10 cellular contexts compared by ENCODE assay signal in the genomic region with DNA sequence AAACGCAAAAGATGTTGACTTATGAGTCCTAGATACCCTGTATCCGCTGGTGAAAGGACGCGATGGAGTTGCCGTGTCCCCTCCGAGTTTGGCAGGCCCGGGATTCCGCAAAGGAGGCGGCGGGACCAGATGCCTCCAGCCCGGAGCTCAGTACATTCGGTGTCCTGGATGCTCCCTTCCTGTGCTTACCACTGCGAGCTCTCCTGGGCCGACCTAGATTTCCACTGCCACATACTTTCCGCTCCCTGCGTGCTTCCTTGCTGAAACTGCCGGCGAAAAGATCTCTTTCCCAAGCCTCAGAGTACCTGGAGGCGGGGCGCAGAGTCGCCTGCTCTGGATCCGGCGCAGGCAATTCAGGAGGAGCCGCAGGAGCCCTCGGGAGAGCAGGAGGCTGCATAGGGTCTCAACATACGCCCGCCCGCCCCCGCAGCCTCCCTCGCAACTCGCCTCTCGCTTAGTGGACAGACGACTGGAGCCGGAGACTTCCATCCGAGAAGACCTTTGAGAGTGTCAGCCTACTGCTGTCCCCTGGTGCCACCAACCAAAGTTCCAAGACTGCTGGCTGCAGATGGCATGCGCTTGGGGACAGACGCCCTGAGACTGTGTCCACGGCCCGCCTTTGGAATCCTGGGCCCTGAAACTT. TPM values are rescaled to one million over a fixed set of nuclear protein-coding genes. Genes with fewer than 3 reads are reported as not detected.
A peak's percentile ranks its signal among the peaks of the same experiment; 100 is the strongest.
DNase-seq lines count a peak whose midpoint lies in the region; ATAC-seq and TF ChIP-seq lines count a peak whose summit lies in the region.
"Had no signal": no experiment of that assay in that cellular context is flagged by ENCODE, and none has a peak within 500 bp of the region (broad histone marks: within the 10 kb centered on the region; RNA-seq: fewer than 3 reads in every experiment).

No MANE protein-coding gene starts in this region.

- no peak for TF ChIP-seq EP300 in upper lobe of left lung (IDR thresholded peaks at IDR 0.05)

- H3K4me3 ChIP-seq in colonic mucosa (peak overlapping the region; percentile 5), left lung (peak overlapping the region; percentile 1 to 22), upper lobe of left lung (peak overlapping the region in 3 of 4 donors; percentile 22 to 33 (median 28)), SJCRH30 (no peak overlapping the region)
- H3K4me3 ChIP-seq: BLaER1 treated with 17β-estradiol and CSF1 and Interleukin-3, amounts not matched to agents 10 nM and 100 nM had no signal

- H3K4me1 ChIP-seq in colonic mucosa, result no peaks in the 10 kb centered on the region
- peaks cover 0 to 18% of the 10 kb centered on the region in 2 donors for H3K4me1 ChIP-seq in left lung
- H3K4me1 ChIP-seq in upper lobe of left lung, result peaks cover 5 to 17% (median 5%) of the 10 kb centered on the region in 4 donors
- no peaks in the 10 kb centered on the region for H3K4me1 ChIP-seq in SJCRH30

- peaks cover 1% of the 10 kb centered on the region for H3K36me3 Mint-ChIP-seq in activated T-cell treated with anti-CD3 and anti-CD28 coated beads, Interleukin-2, amount 50 U/mL, for 24 hours (ENCODE audit: low read depth)
- H3K36me3 Mint-ChIP-seq in activated T-cell treated with anti-CD3 and anti-CD28 coated beads, Interleukin-2, amount 50 U/mL, for 4 hours (ENCODE audit: insufficient read depth), result no peaks in the 10 kb centered on the region

- H3K27me3 ChIP-seq in colonic mucosa (peaks cover 24% of the 10 kb centered on the region), left lung (peaks cover 46 to 98% of the 10 kb centered on the region in 2 donors), upper lobe of left lung (peaks cover 0 to 26% (median 0%) of the 10 kb centered on the region in 4 donors), SJCRH30 (no peaks in the 10 kb centered on the region)

- TF ChIP-seq CTCF in colonic mucosa (IDR thresholded peaks at IDR 0.05) (no peak), left lung (IDR thresholded peaks at IDR 0.05) (no peak), upper lobe of left lung (IDR thresholded peaks at IDR 0.05) (no peak)

- peak overlapping the region in 1 of 2 donors; percentile 24 for H3K9ac ChIP-seq in colonic mucosa (ENCODE audit: low read depth in 2 of 2, low read length in 2 of 2)
- H3K9ac ChIP-seq: BLaER1 treated with 17β-estradiol and CSF1 and Interleukin-3, amounts not matched to agents 10 nM and 100 nM had no signal

- peak overlapping the region; percentile 48 for H3K4me3 Mint-ChIP-seq in activated T-cell treated with anti-CD3 and anti-CD28 coated beads, Interleukin-2, amount 50 U/mL, for 24 hours
- H3K4me3 Mint-ChIP-seq in activated T-cell treated with anti-CD3 and anti-CD28 coated beads, Interleukin-2, amount 50 U/mL, for 4 hours, result no peak overlapping the region

- H3K36me3 ChIP-seq in colonic mucosa (no peaks in the 10 kb centered on the region), left lung (no peaks in the 10 kb centered on the region), upper lobe of left lung (no peaks in the 10 kb centered on the region), SJCRH30 (no peaks in the 10 kb centered on the region; the same call in 1 of the 2 replicates)

- TF ChIP-seq POLR2A in upper lobe of left lung (IDR thresholded peaks at IDR 0.05), result no peak

- DNase-seq in activated T-cell treated with anti-CD3 and anti-CD28 coated beads, Interleukin-2, amount 50 U/mL, for 24 hours, result no peak
- DNase-seq in activated T-cell treated with anti-CD3 and anti-CD28 coated beads, Interleukin-2, amount 50 U/mL, for 4 hours, result no peak
- DNase-seq in colonic mucosa (no peak), left lung (no peak), upper lobe of left lung (peak in 1 of 2 donors; percentile 80), SJCRH30 (no peak), head of caudate nucleus (no peak)
- DNase-seq in NK-92 treated with Interleukin-12 subunit alpha and Interleukin-12 subunit beta, amount 100 ng/mL, for 24 hours (lab: John Stamatoyannopoulos, UW), result no peak
- DNase-seq: HCEC 1CT had no signal

- intact Hi-C loops in colonic mucosa (cut with DNase I) (no loop called here), left lung (cut with DNase I) (no loop called here), head of caudate nucleus (cut with DNase I) (no loop called here)

- peaks cover 24% of the 10 kb centered on the region for H3K4me1 Mint-ChIP-seq in activated T-cell treated with anti-CD3 and anti-CD28 coated beads, Interleukin-2, amount 50 U/mL, for 24 hours (ENCODE audit: low read depth)
- peaks cover 6% of the 10 kb centered on the region for H3K4me1 Mint-ChIP-seq in activated T-cell treated with anti-CD3 and anti-CD28 coated beads, Interleukin-2, amount 50 U/mL, for 4 hours (ENCODE audit: low read depth)

- no peak overlapping the region for H3K27ac Mint-ChIP-seq in activated T-cell treated with anti-CD3 and anti-CD28 coated beads, Interleukin-2, amount 50 U/mL, for 24 hours

- H3K9me3 Mint-ChIP-seq in activated T-cell treated with anti-CD3 and anti-CD28 coated beads, Interleukin-2, amount 50 U/mL, for 24 hours, result no peaks in the 10 kb centered on the region
- no peaks in the 10 kb centered on the region for H3K9me3 Mint-ChIP-seq in activated T-cell treated with anti-CD3 and anti-CD28 coated beads, Interleukin-2, amount 50 U/mL, for 4 hours

- H3K27ac ChIP-seq in colonic mucosa (no peak overlapping the region), left lung (peak overlapping the region in 1 of 2 donors; percentile 18), upper lobe of left lung (peak overlapping the region in 3 of 4 donors; percentile 36 to 66 (median 43)), SJCRH30 (no peak overlapping the region)
- H3K27ac ChIP-seq: BLaER1 treated with 17β-estradiol and CSF1 and Interleukin-3, amounts not matched to agents 10 nM and 100 nM had no signal

- 18 to 19% methylated on average over 6 to 36 of the region's 39 CpGs for WGBS in upper lobe of left lung, 2 donors

- H3K27me3 Mint-ChIP-seq in activated T-cell treated with anti-CD3 and anti-CD28 coated beads, Interleukin-2, amount 50 U/mL, for 24 hours, result peaks cover 12% of the 10 kb centered on the region
- peaks cover 8% of the 10 kb centered on the region for H3K27me3 Mint-ChIP-seq in activated T-cell treated with anti-CD3 and anti-CD28 coated beads, Interleukin-2, amount 50 U/mL, for 4 hours (ENCODE audit: low read depth)

- ATAC-seq in activated T-cell treated with anti-CD3 and anti-CD28 coated beads, Interleukin-2, amount 50 U/mL, for 4 hours, result no peak
- ATAC-seq in left lung (peak; percentile 67), upper lobe of left lung (ENCODE audit: low FRiP score in 2 of 2) (peak; percentile 49 to 58)

- H3K9me3 ChIP-seq in colonic mucosa, result no peaks in the 10 kb centered on the region
- no peaks in the 10 kb centered on the region for H3K9me3 ChIP-seq in left lung
- no peaks in the 10 kb centered on the region for H3K9me3 ChIP-seq in upper lobe of left lung
- no peaks in the 10 kb centered on the region for H3K9me3 ChIP-seq in SJCRH30 (replicated peaks)
- H3K9me3 ChIP-seq: BLaER1 treated with 17β-estradiol and CSF1 and Interleukin-3, amounts not matched to agents 10 nM and 100 nM had no signal

RNA-seq across cellular contexts. Expression of a gene that starts 39.8 kb away (rescaled TPM):
- total RNA-seq in activated T-cell treated with anti-CD3 and anti-CD28 coated beads, Interleukin-2, amount 50 U/mL, for 4 hours, result 1 to 10 TPM; 2.6 to 4.0 (median 3.5) TPM
- total RNA-seq in colonic mucosa (1 to 10 TPM; 1.1 to 1.3 TPM), left lung (1 to 10 TPM; 2.3 to 2.9 TPM), upper lobe of left lung (10 to 100 TPM in 1 of 6 donors, 1 to 10 TPM in 5; 2.0 to 25.1 (median 4.3) TPM)
- total RNA-seq in SJCRH30 (2014; rRNA removed; shearing (Covaris generic)), result 3.3 and 3.5 TPM in 2 replicates

Comparison
In these comparisons a context has a peak if more than half of its experiments do, and no peak if none do; other contexts are left out.
1. ATAC-seq: peak in left lung (single experiment) and upper lobe of left lung (2 of 2); none in activated T-cell treated with anti-CD3 and anti-CD28 coated beads, Interleukin-2, amount 50 U/mL, for 4 hours (0 of 2).
2. H3K27ac ChIP-seq: peak in upper lobe of left lung (3 of 4); none in colonic mucosa (single experiment) and SJCRH30 (single experiment).